Comparison of ENCODE assay signal across 9 cellular contexts in the genomic region with DNA sequence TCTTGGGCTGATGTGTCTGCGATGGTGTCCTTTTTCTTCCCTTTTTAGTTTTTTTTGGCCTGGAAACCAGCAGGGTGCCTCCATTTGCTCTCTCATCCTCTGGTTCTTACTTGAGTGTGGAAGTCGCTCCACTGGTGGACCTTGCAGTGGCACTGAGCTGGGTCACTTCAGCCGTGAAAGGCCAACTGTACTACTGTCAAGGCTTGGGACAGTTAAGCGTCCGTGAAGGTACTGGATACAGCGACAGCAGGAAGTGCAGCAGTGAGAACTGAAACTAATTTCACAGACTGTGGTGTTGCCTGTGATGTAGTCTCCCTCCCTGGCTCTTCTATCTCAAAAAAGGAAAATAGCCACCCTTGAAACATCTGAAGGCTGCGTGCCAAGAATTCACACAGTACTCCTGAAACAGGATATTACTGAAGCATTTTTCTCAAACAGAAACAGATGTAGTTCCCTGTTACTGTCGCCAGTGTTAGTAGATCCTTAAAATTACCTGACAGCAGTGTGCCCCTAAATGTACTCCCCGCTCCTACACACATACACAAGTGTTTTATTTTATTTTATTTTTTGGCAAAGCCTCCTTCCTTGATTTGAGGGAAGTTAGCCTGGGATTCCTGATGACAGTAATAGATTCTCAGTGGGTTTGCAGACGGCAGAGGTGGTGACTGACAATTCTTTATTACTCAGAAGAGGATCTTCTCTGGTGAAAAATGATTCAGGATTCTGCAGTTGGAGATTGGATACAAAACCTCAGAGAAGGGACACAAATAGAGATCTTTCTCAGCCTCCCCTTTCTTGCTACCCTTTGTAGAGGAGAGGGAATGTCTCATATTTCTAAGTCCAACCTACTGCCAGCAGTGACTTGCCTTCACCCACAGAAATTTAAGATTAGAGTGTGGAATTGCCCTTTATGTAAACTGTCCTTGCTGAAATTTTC. TPM values are rescaled to one million over a fixed set of nuclear protein-coding genes. Genes with fewer than 3 reads are reported as not detected.
DNase-seq lines count a peak whose midpoint lies in the region; ATAC-seq and TF ChIP-seq lines count a peak whose summit lies in the region.
"Had no signal": no experiment of that assay in that cellular context is flagged by ENCODE, and none has a peak within 500 bp of the region (broad histone marks: within the 10 kb centered on the region; RNA-seq: fewer than 3 reads in every experiment).

No MANE protein-coding gene starts in this region.

- no peaks in the 10 kb centered on the region for H3K9me3 Mint-ChIP-seq in activated CD8-positive, alpha-beta T cell treated with anti-CD3 and anti-CD28 coated beads, Interleukin-2, amount 10 ng/mL, durations not matched to agents 7 days and 5 days (ENCODE audit: insufficient read depth)

- H3K4me3 Mint-ChIP-seq in activated CD8-positive, alpha-beta T cell treated with anti-CD3 and anti-CD28 coated beads, Interleukin-2, amount 10 ng/mL, durations not matched to agents 7 days and 5 days = peak overlapping the region; percentile 92

- H3K79me2 ChIP-seq in osteoblast (ENCODE audit: insufficient read depth, low read length) = peaks cover 82% of the 10 kb centered on the region

- peaks cover 63% of the 10 kb centered on the region for H4K20me1 ChIP-seq in osteoblast (ENCODE audit: insufficient read depth, low read length)

- H3K27me3 ChIP-seq in osteoblast (ENCODE audit: insufficient read depth, low read length) = no peaks in the 10 kb centered on the region

- H3K4me1 ChIP-seq in osteoblast (ENCODE audit: insufficient read depth, low read length) = peaks cover 60% of the 10 kb centered on the region

- H3K4me2 ChIP-seq in osteoblast (ENCODE audit: insufficient read depth, low read length) = peak overlapping the region; percentile 74

- H3K4me3 ChIP-seq in HFF-Myc (replicated peaks; ENCODE audit: low read depth, low read length) = peak overlapping the region; percentile 30
- peak overlapping the region; percentile 96 for H3K4me3 ChIP-seq in fibroblast of pulmonary artery (replicated peaks; ENCODE audit: low read depth, low read length)
- H3K4me3 ChIP-seq in osteoblast (ENCODE audit: insufficient read depth, low read length) = peak overlapping the region; percentile 45

- peak overlapping the region; percentile 74 for H3K27ac ChIP-seq in osteoblast (ENCODE audit: low read depth, low read length)
- H3K27ac ChIP-seq: 22Rv1 had no signal

- H3K9me3 ChIP-seq in osteoblast (ENCODE audit: low read depth, low read length) = no peaks in the 10 kb centered on the region

- DNase-seq in NCI-H2227 treated with DMSO at 0.1 percent for 48 hours (lab: John Stamatoyannopoulos, UW) (peak; percentile 12), NCI-H2227 (lab: John Stamatoyannopoulos, UW; ENCODE audit: unreplicated experiment) (no peak), HFF-Myc (ENCODE audit: extremely low read depth, low read depth) (peak; percentile 71), NCI-H1092 (lab: John Stamatoyannopoulos, UW) (peak; percentile 16), fibroblast of pulmonary artery (ENCODE audit: low read depth) (peak; percentile 85), osteoblast (ENCODE audit: insufficient read length, low spot score, missing footprints) (peak; percentile 80), 8988T (no peak)
- DNase-seq in activated CD8-positive, alpha-beta T cell treated with anti-CD3 and anti-CD28 coated beads, Interleukin-2, amount 10 ng/mL, durations not matched to agents 7 days and 5 days = peak; percentile 68

- H2AFZ ChIP-seq in osteoblast (ENCODE audit: low read length) = no peak overlapping the region

- no peaks in the 10 kb centered on the region for H3K27me3 Mint-ChIP-seq in activated CD8-positive, alpha-beta T cell treated with anti-CD3 and anti-CD28 coated beads, Interleukin-2, amount 10 ng/mL, durations not matched to agents 7 days and 5 days (ENCODE audit: low read depth)

- ATAC-seq in activated CD8-positive, alpha-beta T cell treated with anti-CD3 and anti-CD28 coated beads, Interleukin-2, amount 10 ng/mL, durations not matched to agents 7 days and 5 days = peak; percentile 66

- POLR2A ChIA-PET in activated CD8-positive, alpha-beta T cell treated with anti-CD3 and anti-CD28 coated beads, Interleukin-2, amount 10 ng/mL, durations not matched to agents 7 days and 5 days (lab: Charles Lee) = interaction anchor here (0.6 to 1.6 kb wide), 5 partner anchors 10 to 152 kb away, joined by 4 to 9 read pairs (median 7); a partner anchor contains a TSS

- peaks cover 59% of the 10 kb centered on the region for H3K36me3 Mint-ChIP-seq in activated CD8-positive, alpha-beta T cell treated with anti-CD3 and anti-CD28 coated beads, Interleukin-2, amount 10 ng/mL, durations not matched to agents 7 days and 5 days (ENCODE audit: low read depth)

- H3K36me3 ChIP-seq in osteoblast (ENCODE audit: insufficient read depth, low read length) = no peaks in the 10 kb centered on the region

- no peak for TF ChIP-seq CTCF in HFF-Myc (IDR thresholded peaks at IDR 0.05; ENCODE audit: low read depth, low read length, missing control alignments)
- TF ChIP-seq CTCF in fibroblast of pulmonary artery (IDR thresholded peaks at IDR 0.05; ENCODE audit: low read length, missing control alignments) = no peak
- no peak for TF ChIP-seq CTCF in osteoblast (IDR thresholded peaks at IDR 0.05; ENCODE audit: extremely low read depth, low read depth, low read length)

- H3K27ac Mint-ChIP-seq in activated CD8-positive, alpha-beta T cell treated with anti-CD3 and anti-CD28 coated beads, Interleukin-2, amount 10 ng/mL, durations not matched to agents 7 days and 5 days = peak overlapping the region; percentile 99

- CTCF ChIA-PET in activated CD8-positive, alpha-beta T cell treated with anti-CD3 and anti-CD28 coated beads, Interleukin-2, amount 10 ng/mL, durations not matched to agents 7 days and 5 days (lab: Charles Lee) = interaction anchor here (0.8 to 2.5 kb wide), 6 partner anchors 10 to 112 kb away, joined by 3 to 7 read pairs (median 4); no protein-coding TSS in a partner anchor

- H3K4me1 Mint-ChIP-seq in activated CD8-positive, alpha-beta T cell treated with anti-CD3 and anti-CD28 coated beads, Interleukin-2, amount 10 ng/mL, durations not matched to agents 7 days and 5 days (ENCODE audit: low read depth) = peaks cover 80% of the 10 kb centered on the region

RNA-seq across cellular contexts. Expression of a gene that starts 4.3 kb away (rescaled TPM):
- 10 to 100 TPM; 40.0 to 43.1 TPM for total RNA-seq in activated CD8-positive, alpha-beta T cell treated with anti-CD3 and anti-CD28 coated beads, Interleukin-2, amount 10 ng/mL, durations not matched to agents 7 days and 5 days
- 17.1 and 17.7 TPM in 2 replicates for total RNA-seq in osteoblast

RNA-seq across cellular contexts. Expression of a gene that starts 41.1 kb away (rescaled TPM):
- not detected for total RNA-seq in activated CD8-positive, alpha-beta T cell treated with anti-CD3 and anti-CD28 coated beads, Interleukin-2, amount 10 ng/mL, durations not matched to agents 7 days and 5 days
- total RNA-seq in osteoblast = not detected in 2 replicates

Comparison
In these comparisons a context has a peak if more than half of its experiments do, and no peak if none do; other contexts are left out.
1. DNase-seq: peak in NCI-H2227 treated with DMSO at 0.1 percent for 48 hours (single experiment), HFF-Myc (single experiment), NCI-H1092 (single experiment), activated CD8-positive, alpha-beta T cell treated with anti-CD3 and anti-CD28 coated beads, Interleukin-2, amount 10 ng/mL, durations not matched to agents 7 days and 5 days (single experiment), fibroblast of pulmonary artery (single experiment) and osteoblast (single experiment); none in NCI-H2227 (single experiment) and 8988T (single experiment).
2. H3K4me3 ChIP-seq: peak in every context shown above with its lines; median percentile 96 in fibroblast of pulmonary artery; 45 in osteoblast; 30 in HFF-Myc.